Comparison of ENCODE assay signal across 19 cellular contexts in genomic region chr2:120241709-120242108, GRCh38.
"Had no signal": no experiment of that assay in that cellular context is flagged by ENCODE, and none has a peak within 500 bp of the region (broad histone marks: within the 10 kb centered on the region; RNA-seq: fewer than 3 reads in every experiment).

No MANE protein-coding gene starts in this region.

- DNase-seq: activated B cell treated with CpG ODN at 0.5 μM for 24 hours; activated CD4-positive, alpha-beta T cell treated with anti-CD3 and anti-CD28 coated beads, Interleukin-2, amount 50 U/mL, for 1 hour; activated naive CD4-positive, alpha-beta T cell treated with Interleukin-2 at 50 U/mL for 16 hours; activated T-cell treated with anti-CD3 and anti-CD28 coated beads for 4 hours; activated T-cell treated with anti-CD3 and anti-CD28 coated beads, Interleukin-2, amount 50 U/mL, for 72 hours; brain microvascular endothelial cell; effector memory CD8-positive, alpha-beta T cell; islet precursor cell; left ventricle myocardium superior; mucosa of descending colon; stimulated activated CD4-positive, alpha-beta T cell treated with anti-CD3 and anti-CD28 coated beads, Interleukin-4, amount 100 ng/mL, for 1 hour; stimulated activated naive B cell treated with anti-CD40 and anti-IgM and Interleukin-4, amounts not matched to agents 10 μg/mL and 1 μg/mL and 100 μg/mL, for 72 hours; T-helper 2 cell; transverse colon; uterus had no signal

- H3K4me1 Mint-ChIP-seq: activated B cell treated with CpG ODN at 0.5 μM for 24 hours had no signal

- H3K27me3 Mint-ChIP-seq: activated naive CD8-positive, alpha-beta T cell had no signal

- ATAC-seq: activated T-cell treated with anti-CD3 and anti-CD28 coated beads, Interleukin-2, amount 50 U/mL, for 72 hours; effector memory CD8-positive, alpha-beta T cell; gastroesophageal sphincter; left ventricle myocardium superior; mucosa of descending colon; natural killer cell treated with Interleukin-12 subunit alpha and Interleukin-12 subunit beta and Interleukin-15 and Interleukin-18, amount 100 ng/mL, for 72 hours; right lobe of liver; stimulated activated naive B cell treated with anti-CD40 and anti-IgM and Interleukin-4, amounts not matched to agents 10 μg/mL and 1 μg/mL and 100 μg/mL, for 72 hours had no signal

- H3K27ac Mint-ChIP-seq: activated B cell treated with CpG ODN at 0.5 μM for 24 hours; activated naive CD8-positive, alpha-beta T cell; activated T-cell treated with anti-CD3 and anti-CD28 coated beads, Interleukin-2, amount 50 U/mL, for 72 hours; stimulated activated naive B cell treated with anti-CD40 and anti-IgM and Interleukin-4, amounts not matched to agents 10 μg/mL and 1 μg/mL and 100 μg/mL, for 72 hours had no signal

- H3K4me3 Mint-ChIP-seq: activated B cell treated with CpG ODN at 0.5 μM for 24 hours; activated naive CD8-positive, alpha-beta T cell; activated T-cell treated with anti-CD3 and anti-CD28 coated beads, Interleukin-2, amount 50 U/mL, for 72 hours; effector memory CD8-positive, alpha-beta T cell; natural killer cell treated with Interleukin-12 subunit alpha and Interleukin-12 subunit beta and Interleukin-15 and Interleukin-18, amount 100 ng/mL, for 72 hours; stimulated activated naive B cell treated with anti-CD40 and anti-IgM and Interleukin-4, amounts not matched to agents 10 μg/mL and 1 μg/mL and 100 μg/mL, for 72 hours had no signal

- H3K36me3 Mint-ChIP-seq: natural killer cell treated with Interleukin-12 subunit alpha and Interleukin-12 subunit beta and Interleukin-15 and Interleukin-18, amount 100 ng/mL, for 72 hours had no signal

- H3K9me3 Mint-ChIP-seq: effector memory CD8-positive, alpha-beta T cell had no signal
